Comparison of ENCODE assay signal across 38 cellular contexts in the genomic region with DNA sequence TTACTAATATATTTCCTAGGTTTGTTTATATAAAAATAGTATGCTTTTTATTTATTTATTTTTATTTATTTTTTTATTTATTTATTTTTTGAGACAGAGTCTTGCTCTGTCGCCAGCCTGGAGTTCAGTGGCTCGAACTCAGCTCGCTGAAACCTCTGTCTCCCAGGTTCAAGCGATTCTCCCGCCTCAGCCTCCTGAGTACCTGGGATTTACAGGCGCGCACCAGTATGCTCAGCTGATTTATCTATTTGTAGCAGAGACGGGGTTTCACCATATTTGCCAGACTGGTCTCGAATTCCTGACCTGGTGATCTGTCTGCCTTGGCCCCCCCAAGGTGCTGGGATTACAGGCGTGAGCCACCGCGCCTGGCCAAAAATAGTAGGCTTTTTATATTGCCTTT. TPM values are rescaled to one million over a fixed set of nuclear protein-coding genes. Genes with fewer than 3 reads are reported as not detected.
"Had no signal": no experiment of that assay in that cellular context is flagged by ENCODE, and none has a peak within 500 bp of the region (broad histone marks: within the 10 kb centered on the region; RNA-seq: fewer than 3 reads in every experiment).

No MANE protein-coding gene starts in this region.

- H3K4me1 ChIP-seq: adrenal gland, body of pancreas, breast epithelium had no signal

- H3K4me1 Mint-ChIP-seq: activated B cell treated with CpG ODN at 0.5 μM for 24 hours; activated CD4-positive, alpha-beta T cell treated with anti-CD3 and anti-CD28 coated beads, Interleukin-2, amount 10 ng/mL, durations not matched to agents 24 days and 14 days; activated naive CD8-positive, alpha-beta T cell treated with anti-CD3 and anti-CD28 coated beads for 36 hours; activated T-helper 17 cell treated with anti-CD3 and anti-CD28 coated beads, Interleukin-2, amount 50 U/mL, for 72 hours had no signal

- H3K27me3 ChIP-seq: adrenal gland, body of pancreas, brain microvascular endothelial cell, breast epithelium had no signal

- H3K27me3 Mint-ChIP-seq: activated B cell treated with CpG ODN at 0.5 μM for 24 hours; activated CD4-positive, alpha-beta memory T cell treated with anti-CD3 and anti-CD28 coated beads for 36 hours; activated CD4-positive, alpha-beta T cell treated with anti-CD3 and anti-CD28 coated beads, Interleukin-2, amount 10 ng/mL, durations not matched to agents 24 days and 14 days; activated CD8-positive, alpha-beta T cell treated with anti-CD3 and anti-CD28 coated beads for 36 hours; activated naive CD8-positive, alpha-beta T cell treated with anti-CD3 and anti-CD28 coated beads for 36 hours; activated T-helper 17 cell treated with anti-CD3 and anti-CD28 coated beads, Interleukin-2, amount 50 U/mL, for 72 hours had no signal

- H3K4me3 Mint-ChIP-seq: activated B cell treated with CpG ODN at 0.5 μM for 24 hours; activated CD4-positive, alpha-beta memory T cell treated with anti-CD3 and anti-CD28 coated beads for 36 hours; activated CD4-positive, alpha-beta T cell treated with anti-CD3 and anti-CD28 coated beads, Interleukin-2, amount 10 ng/mL, durations not matched to agents 24 days and 14 days; activated CD8-positive, alpha-beta T cell treated with anti-CD3 and anti-CD28 coated beads for 36 hours; activated naive CD4-positive, alpha-beta T cell treated with anti-CD3 and anti-CD28 coated beads for 36 hours; activated naive CD8-positive, alpha-beta T cell treated with anti-CD3 and anti-CD28 coated beads for 36 hours; activated T-cell treated with anti-CD3 and anti-CD28 coated beads, Interleukin-2, amount 50 U/mL, for 4 hours; activated T-cell treated with anti-CD3 and anti-CD28 coated beads, Interleukin-2, amount 50 U/mL, for 72 hours; activated T-helper 1 cell treated with anti-CD3 and anti-CD28 coated beads, Interleukin-12 subunit alpha, Interleukin-12 subunit beta, Interleukin-2, Interleukin-4 antibody, amounts not matched to agents 30 ng/mL and 10 ng/mL and 1 ng/mL, durations not matched to agents 14 hours and 24 hours and 36 hours; activated T-helper 17 cell treated with anti-CD3 and anti-CD28 coated beads, Interleukin-2, amount 50 U/mL, for 72 hours; T-helper 1 cell treated with Interleukin-12 subunit alpha and Interleukin-12 subunit beta and Interleukin-4 antibody, amounts not matched to agents 30 μg/mL and 1 μg/mL, for 36 hours; T-helper 2 cell treated with Interferon-gamma antibody and Interleukin-4, amounts not matched to agents 5 μg/mL and 100 μg/mL, for 36 hours had no signal

- H3K4me3 ChIP-seq: adrenal gland, body of pancreas, breast epithelium had no signal

- H3K9me3 Mint-ChIP-seq: activated B cell treated with CpG ODN at 0.5 μM for 24 hours; activated CD4-positive, alpha-beta T cell treated with anti-CD3 and anti-CD28 coated beads, Interleukin-2, amount 10 ng/mL, durations not matched to agents 24 days and 14 days; activated naive CD4-positive, alpha-beta T cell treated with anti-CD3 and anti-CD28 coated beads for 36 hours; activated naive CD8-positive, alpha-beta T cell treated with anti-CD3 and anti-CD28 coated beads for 36 hours; activated T-cell treated with anti-CD3 and anti-CD28 coated beads, Interleukin-2, amount 50 U/mL, for 4 hours; activated T-helper 1 cell treated with anti-CD3 and anti-CD28 coated beads, Interleukin-12 subunit alpha, Interleukin-12 subunit beta, Interleukin-2, Interleukin-4 antibody, amounts not matched to agents 30 ng/mL and 10 ng/mL and 1 ng/mL, durations not matched to agents 14 hours and 24 hours and 36 hours; activated T-helper 17 cell treated with anti-CD3 and anti-CD28 coated beads, Interleukin-2, amount 50 U/mL, for 72 hours; T-helper 1 cell treated with Interleukin-12 subunit alpha and Interleukin-12 subunit beta and Interleukin-4 antibody, amounts not matched to agents 30 μg/mL and 1 μg/mL, for 36 hours; T-helper 2 cell treated with Interferon-gamma antibody and Interleukin-4, amounts not matched to agents 5 μg/mL and 100 μg/mL, for 36 hours had no signal

- DNase-seq: activated B cell treated with CpG ODN at 0.5 μM for 24 hours; activated CD4-positive, alpha-beta memory T cell treated with anti-CD3 and anti-CD28 coated beads for 36 hours; activated CD4-positive, alpha-beta T cell treated with anti-CD3 and anti-CD28 coated beads for 4 hours; activated CD4-positive, alpha-beta T cell treated with anti-CD3 and anti-CD28 coated beads, Interleukin-2, amount 10 ng/mL, durations not matched to agents 24 days and 14 days; activated CD4-positive, alpha-beta T cell treated with anti-CD3 and anti-CD28 coated beads, Interleukin-2, amount 50 U/mL, for 1 hour; activated CD4-positive, alpha-beta T cell treated with anti-CD3 and anti-CD28 coated beads, Interleukin-2, amount 50 U/mL, for 4 hours; activated CD4-positive, CD25-positive, alpha-beta regulatory T cell treated with anti-CD3 and anti-CD28 coated beads, Interleukin-2, amount 50 U/mL, for 72 hours; activated CD8-positive, alpha-beta memory T cell treated with anti-CD3 and anti-CD28 coated beads, Interleukin-2, amount 50 U/mL, for 4 hours; activated CD8-positive, alpha-beta T cell treated with anti-CD3 and anti-CD28 coated beads for 36 hours; activated effector memory CD4-positive, alpha-beta T cell treated with anti-CD3 and anti-CD28 coated beads, Interleukin-2, amount 50 U/mL, for 16 hours; activated gamma-delta T cell treated with Interleukin-2 at 50 U/mL for 16 hours; activated naive CD4-positive, alpha-beta T cell; activated naive CD4-positive, alpha-beta T cell treated with anti-CD3 and anti-CD28 coated beads for 36 hours; activated naive CD4-positive, alpha-beta T cell treated with anti-CD3 and anti-CD28 coated beads, Interleukin-2, amount 50 U/mL, for 16 hours; activated naive CD8-positive, alpha-beta T cell treated with anti-CD3 and anti-CD28 coated beads for 36 hours; activated T-cell treated with anti-CD3 and anti-CD28 coated beads for 4 hours; activated T-cell treated with anti-CD3 and anti-CD28 coated beads, Interleukin-2, amount 50 U/mL, for 1 hour; activated T-cell treated with anti-CD3 and anti-CD28 coated beads, Interleukin-2, amount 50 U/mL, for 4 hours; activated T-cell treated with anti-CD3 and anti-CD28 coated beads, Interleukin-2, amount 50 U/mL, for 72 hours; adrenal gland; amniotic stem cell; aorta; body of pancreas; brain microvascular endothelial cell; central memory CD4-positive, alpha-beta T cell; T-helper 1 cell; T-helper 2 cell; T-helper 9 cell had no signal

- H3K27ac ChIP-seq: adrenal gland, body of pancreas, brain microvascular endothelial cell, breast epithelium, VCaP had no signal

- H3K9me3 ChIP-seq: adrenal gland, body of pancreas, breast epithelium had no signal

- H3K36me3 ChIP-seq: adrenal gland, brain microvascular endothelial cell, breast epithelium had no signal

- H3K27ac Mint-ChIP-seq: activated B cell treated with CpG ODN at 0.5 μM for 24 hours; activated CD4-positive, alpha-beta memory T cell treated with anti-CD3 and anti-CD28 coated beads for 36 hours; activated CD4-positive, alpha-beta T cell treated with anti-CD3 and anti-CD28 coated beads, Interleukin-2, amount 10 ng/mL, durations not matched to agents 24 days and 14 days; activated CD8-positive, alpha-beta T cell treated with anti-CD3 and anti-CD28 coated beads for 36 hours; activated naive CD4-positive, alpha-beta T cell treated with anti-CD3 and anti-CD28 coated beads for 36 hours; activated naive CD4-positive, alpha-beta T cell treated with anti-CD3 and anti-CD28 coated beads, Interleukin-2, amount 50 U/mL, for 72 hours; activated naive CD8-positive, alpha-beta T cell treated with anti-CD3 and anti-CD28 coated beads for 36 hours; activated T-cell treated with anti-CD3 and anti-CD28 coated beads, Interleukin-2, amount 50 U/mL, for 72 hours; activated T-helper 1 cell treated with anti-CD3 and anti-CD28 coated beads, Interleukin-12 subunit alpha, Interleukin-12 subunit beta, Interleukin-2, Interleukin-4 antibody, amounts not matched to agents 30 ng/mL and 10 ng/mL and 1 ng/mL, durations not matched to agents 14 hours and 24 hours and 36 hours; activated T-helper 17 cell treated with anti-CD3 and anti-CD28 coated beads, Interleukin-2, amount 50 U/mL, for 72 hours; T-helper 1 cell treated with Interleukin-12 subunit alpha and Interleukin-12 subunit beta and Interleukin-4 antibody, amounts not matched to agents 30 μg/mL and 1 μg/mL, for 36 hours; T-helper 2 cell treated with Interferon-gamma antibody and Interleukin-4, amounts not matched to agents 5 μg/mL and 100 μg/mL, for 36 hours had no signal

- H3K36me3 Mint-ChIP-seq: activated CD4-positive, alpha-beta memory T cell treated with anti-CD3 and anti-CD28 coated beads for 36 hours; activated naive CD4-positive, alpha-beta T cell treated with anti-CD3 and anti-CD28 coated beads, Interleukin-2, amount 50 U/mL, for 72 hours; activated naive CD8-positive, alpha-beta T cell treated with anti-CD3 and anti-CD28 coated beads for 36 hours had no signal

- ATAC-seq: activated CD8-positive, alpha-beta T cell treated with anti-CD3 and anti-CD28 coated beads for 36 hours; activated naive CD4-positive, alpha-beta T cell treated with anti-CD3 and anti-CD28 coated beads, Interleukin-2, amount 50 U/mL, for 72 hours; activated T-cell treated with anti-CD3 and anti-CD28 coated beads, Interleukin-2, amount 50 U/mL, for 4 hours; activated T-cell treated with anti-CD3 and anti-CD28 coated beads, Interleukin-2, amount 50 U/mL, for 72 hours; activated T-helper 17 cell treated with anti-CD3 and anti-CD28 coated beads, Interleukin-2, amount 50 U/mL, for 72 hours; body of pancreas had no signal

RNA-seq across cellular contexts. Expression of a gene that starts 33.2 kb away (rescaled TPM):
- total RNA-seq: activated B cell treated with CpG ODN at 0.5 μM for 24 hours; activated CD4-positive, alpha-beta memory T cell treated with anti-CD3 and anti-CD28 coated beads for 36 hours; activated CD4-positive, alpha-beta T cell treated with anti-CD3 and anti-CD28 coated beads, Interleukin-2, amount 10 ng/mL, durations not matched to agents 24 days and 14 days; activated CD8-positive, alpha-beta memory T cell treated with anti-CD3 and anti-CD28 coated beads for 36 hours; activated CD8-positive, alpha-beta T cell treated with anti-CD3 and anti-CD28 coated beads for 36 hours; activated naive CD4-positive, alpha-beta T cell treated with anti-CD3 and anti-CD28 coated beads for 36 hours; activated naive CD4-positive, alpha-beta T cell treated with anti-CD3 and anti-CD28 coated beads, Interleukin-2, amount 50 U/mL, for 72 hours; activated naive CD8-positive, alpha-beta T cell treated with anti-CD3 and anti-CD28 coated beads for 36 hours; activated T-cell treated with anti-CD3 and anti-CD28 coated beads, Interleukin-2, amount 50 U/mL, for 4 hours; activated T-cell treated with anti-CD3 and anti-CD28 coated beads, Interleukin-2, amount 50 U/mL, for 72 hours; activated T-helper 1 cell treated with anti-CD3 and anti-CD28 coated beads, Interleukin-12 subunit alpha, Interleukin-12 subunit beta, Interleukin-2, Interleukin-4 antibody, amounts not matched to agents 30 ng/mL and 10 ng/mL and 1 ng/mL, durations not matched to agents 14 hours and 24 hours and 36 hours; activated T-helper 17 cell treated with anti-CD3 and anti-CD28 coated beads, Interleukin-2, amount 50 U/mL, for 72 hours; astrocyte; body of pancreas; cardiac septum had no signal
